Comparison of ENCODE assay signal across 20 cellular contexts in the genomic region with DNA sequence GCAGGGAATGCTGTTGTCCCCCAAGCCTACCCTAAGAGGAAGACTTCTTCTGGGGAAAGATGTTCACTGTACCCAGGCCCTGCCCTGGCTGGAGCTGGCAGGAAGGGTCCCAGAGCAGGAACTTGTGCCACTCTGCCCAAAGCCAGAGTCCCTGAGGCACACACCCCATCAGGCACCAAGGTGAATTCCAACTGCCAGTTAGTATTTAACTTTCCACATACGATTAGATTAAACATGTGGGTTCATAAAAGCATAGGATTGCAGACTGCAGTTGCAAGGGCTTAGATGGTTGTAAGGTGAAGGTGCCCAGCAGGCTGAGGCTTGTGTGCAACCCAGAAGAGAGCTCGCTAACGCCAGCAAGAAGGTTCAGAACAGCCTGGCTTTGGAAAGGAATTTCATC. TPM values are rescaled to one million over a fixed set of nuclear protein-coding genes. Genes with fewer than 3 reads are reported as not detected.
"Had no signal": no experiment of that assay in that cellular context is flagged by ENCODE, and none has a peak within 500 bp of the region (broad histone marks: within the 10 kb centered on the region; RNA-seq: fewer than 3 reads in every experiment).

Gene KCNE2, plus strand, starts transcription at position 274 of the 400 bp plus-strand sequence. CDS start 6,473 bp downstream, outside the sequence.

- ATAC-seq: activated CD4-positive, CD25-positive, alpha-beta regulatory T cell treated with anti-CD3 and anti-CD28 coated beads, Interleukin-2, amount 50 U/mL, for 24 hours; pancreas had no signal

- DNase-seq: activated CD4-positive, alpha-beta T cell treated with anti-CD3 and anti-CD28 coated beads, Interleukin-2, amount 10 ng/mL, durations not matched to agents 7 days and 5 days; activated naive CD4-positive, alpha-beta T cell; activated naive CD8-positive, alpha-beta T cell treated with anti-CD3 and anti-CD28 coated beads for 36 hours; activated T-cell treated with anti-CD3 and anti-CD28 coated beads for 4 hours; amniotic stem cell; caudate nucleus; erythroblast; foreskin melanocyte; hypothalamus; kidney; left ventricle myocardium inferior; naive B cell; pancreas; stimulated activated CD4-positive, alpha-beta T cell treated with anti-CD3 and anti-CD28 coated beads, Interleukin-12 subunit alpha, Interleukin-12 subunit beta, amount 100 ng/mL, for 4 hours; stimulated activated CD4-positive, alpha-beta T cell treated with anti-CD3 and anti-CD28 coated beads, Interleukin-1b, Interleukin-23, amount 100 ng/mL, for 48 hours; stimulated activated naive CD4-positive, alpha-beta T cell treated with Interleukin-2 at 50 U/mL for 16 hours; T-helper 1 cell; upper lobe of left lung had no signal

RNA-seq across cellular contexts. Expression of gene KCNE2, which starts in this region (rescaled TPM):
- total RNA-seq: activated CD4-positive, alpha-beta T cell treated with anti-CD3 and anti-CD28 coated beads, Interleukin-2, amount 10 ng/mL, durations not matched to agents 7 days and 5 days; activated naive CD8-positive, alpha-beta T cell treated with anti-CD3 and anti-CD28 coated beads for 36 hours; activated T-helper 1 cell treated with anti-CD3 and anti-CD28 coated beads, Interleukin-12 subunit alpha, Interleukin-12 subunit beta, Interleukin-2, Interleukin-4 antibody, amounts not matched to agents 30 ng/mL and 10 ng/mL and 1 ng/mL, durations not matched to agents 14 hours and 24 hours and 36 hours; kidney; left ventricle myocardium inferior; pancreas; upper lobe of left lung had no signal
